9 cellular contexts compared by ENCODE assay signal in genomic region chr11:47378011-47378835, GRCh38. TPM values are rescaled to one million over a fixed set of nuclear protein-coding genes. Genes with fewer than 3 reads are reported as not detected.
DNase-seq lines count a peak whose midpoint lies in the region; ATAC-seq and TF ChIP-seq lines count a peak whose summit lies in the region.
"Had no signal": no experiment of that assay in that cellular context is flagged by ENCODE, and none has a peak within 500 bp of the region (broad histone marks: within the 10 kb centered on the region; RNA-seq: fewer than 3 reads in every experiment).

Gene SPI1, minus strand, starts transcription at chr11:47378547. Its CDS starts 194 bp downstream, at chr11:47378353.

- H3K4me1 Mint-ChIP-seq in IgD-negative memory B cell (peaks cover 10 to 24% (median 15%) of the 10 kb centered on the region in 3 donors), endodermal cell (no peaks in the 10 kb centered on the region)

- H3K4me3 Mint-ChIP-seq in IgD-negative memory B cell: peak within 1 kb of the TSS in 3 of 4 donors; percentile 87 to 95 (median 93)
- H3K4me3 Mint-ChIP-seq in endodermal cell: no peak within 1 kb of the TSS
- H3K4me3 Mint-ChIP-seq: activated naive CD8-positive, alpha-beta T cell had no signal

- no peak within 1 kb of the TSS for H3K4me3 ChIP-seq in endodermal cell (ENCODE audit: low read length)

- 87 to 95% methylated on average over 23 to 31 of the region's 31 CpGs for WGBS in endodermal cell (ENCODE audit: insufficient coverage in 1 of 2, insufficient read length in 1 of 2), 2 experiments

- DNase-seq in GM10248 (ENCODE audit: extremely low spot score) (peak; percentile 90), endodermal cell (no peak), sciatic nerve (ENCODE audit: low spot score) (no peak), activated gamma-delta T cell treated with Interleukin-2 at 50 U/mL for 16 hours (no peak), NCI-H2081 treated with DMSO at 0.1 percent for 48 hours (lab: John Stamatoyannopoulos, UW) (no peak), NCI-H2081 (lab: John Stamatoyannopoulos, UW) (no peak)

- no peaks in the 10 kb centered on the region for H3K9me3 Mint-ChIP-seq in IgD-negative memory B cell
- no peaks in the 10 kb centered on the region for H3K9me3 Mint-ChIP-seq in endodermal cell

- H3K27ac Mint-ChIP-seq in IgD-negative memory B cell (no peak within 1 kb of the TSS), endodermal cell (peak within 1 kb of the TSS; percentile 73)
- H3K27ac Mint-ChIP-seq: activated naive CD8-positive, alpha-beta T cell had no signal

- H3K36me3 ChIP-seq in endodermal cell (ENCODE audit: control insufficient read depth, insufficient read depth, low read length): no peaks in the 10 kb centered on the region

- H3K9me3 ChIP-seq in endodermal cell (ENCODE audit: control insufficient read depth, low read length): no peaks in the 10 kb centered on the region

- POLR2A ChIA-PET in GM10248 (lab: Yijun Ruan, JAX): interaction anchor here (0.8 kb wide), 2 partner anchors 11 to 34 kb away, joined by 3 to 4 read pairs; no protein-coding TSS in a partner anchor

- ATAC-seq in GM21528 (IDR thresholded peaks at IDR 0.05; ENCODE audit: low FRiP score, unreplicated experiment) (peak; percentile 76), sciatic nerve (peak; percentile 57)

- TF ChIP-seq CTCF in GM10248 (IDR thresholded peaks at IDR 0.05; ENCODE audit: control extremely low read depth, extremely low read depth, low read depth, missing control alignments): no peak
- TF ChIP-seq CTCF in endodermal cell (conservative IDR thresholded peaks at IDR 0.05): no peak

- H3K27me3 Mint-ChIP-seq in IgD-negative memory B cell (no peaks in the 10 kb centered on the region), endodermal cell (ENCODE audit: insufficient read depth) (peaks cover under 1% of the 10 kb centered on the region)
- H3K27me3 Mint-ChIP-seq: activated naive CD8-positive, alpha-beta T cell had no signal

- H3K4me1 ChIP-seq in endodermal cell (ENCODE audit: control insufficient read depth, insufficient read depth, low read length): no peaks in the 10 kb centered on the region

- no peak within 1 kb of the TSS for H3K27ac ChIP-seq in endodermal cell (ENCODE audit: low read depth, low read length)

- H3K36me3 Mint-ChIP-seq in IgD-negative memory B cell (no peaks in the 10 kb centered on the region), endodermal cell (ENCODE audit: low read depth) (no peaks in the 10 kb centered on the region)
- H3K36me3 Mint-ChIP-seq: activated naive CD8-positive, alpha-beta T cell had no signal

- intact Hi-C loops in sciatic nerve (cut with DNase I): no loop called here

- no peak within 1 kb of the TSS for H3K9ac ChIP-seq in endodermal cell (ENCODE audit: extremely low read depth, low read length, poor library complexity, severe bottlenecking)

- no peaks in the 10 kb centered on the region for H3K27me3 ChIP-seq in endodermal cell (ENCODE audit: control insufficient read depth, insufficient read depth, low read length, poor library complexity, severe bottlenecking)

- CTCF ChIA-PET in GM10248 (lab: Yijun Ruan, JAX): interaction anchor here (0.7 to 1.9 kb wide), 9 partner anchors 10 to 200 kb away, joined by 3 to 6 read pairs (median 3); no protein-coding TSS in a partner anchor

RNA-seq across cellular contexts. Expression of gene SPI1, which starts in this region (rescaled TPM):
- 67.7 TPM for polyA plus RNA-seq in IgD-negative memory B cell
- total RNA-seq in endodermal cell: not detected
- polyA plus RNA-seq in endodermal cell (2013, experiment 1 of 2): not detected
- polyA plus RNA-seq in endodermal cell (2013, experiment 2 of 2): 0.25 TPM
- total RNA-seq in sciatic nerve: 47.0 TPM

Comparison
In these comparisons a context has a peak if more than half of its experiments do, and no peak if none do; other contexts are left out.
1. RNA of gene SPI1 (total RNA-seq): 47.0 TPM in sciatic nerve (single experiment); not detected in endodermal cell; every median in the first group is over 10 times any median in the second.